Comparison of ENCODE assay signal across 1 cellular context in genomic region chr3:10394491-10395025, GRCh38.
TF ChIP-seq lines count a peak whose summit lies in the region.

No MANE protein-coding gene starts in this region.

TF ChIP-seq in IMR-90, 13 proteins besides CTCF, POLR2A, EP300 and RAD21 (continued from another document):
- TF ChIP-seq RCOR1 (IDR thresholded peaks at IDR 0.05; ENCODE audit: insufficient replicate concordance, low read length) (no peak), BHLHE40 (IDR thresholded peaks at IDR 0.05; ENCODE audit: low read depth, low read length) (no peak), CHD1 (IDR thresholded peaks at IDR 0.05; ENCODE audit: low read depth, low read length) (no peak), SMC3 (IDR thresholded peaks at IDR 0.05; ENCODE audit: low read depth, low read length) (no peak), MAFK (IDR thresholded peaks at IDR 0.05; ENCODE audit: low read depth, low read length) (no peak), ELK1 (IDR thresholded peaks at IDR 0.05; ENCODE audit: borderline replicate concordance, low read depth, low read length) (no peak), MXI1 (IDR thresholded peaks at IDR 0.05; ENCODE audit: borderline replicate concordance, low read depth, low read length) (no peak), USF2 (IDR thresholded peaks at IDR 0.05; ENCODE audit: low read depth, low read length) (no peak), FOS (IDR thresholded peaks at IDR 0.05; ENCODE audit: low read depth, low read length) (no peak), RFX5 (IDR thresholded peaks at IDR 0.05; ENCODE audit: low read depth, low read length) (no peak), CEBPB (IDR thresholded peaks at IDR 0.05; ENCODE audit: low read depth, low read length) (no peak)
